Comparison of ENCODE assay signal across 8 cellular contexts in genomic region chr6:158849899-158850806, GRCh38. TPM values are rescaled to one million over a fixed set of nuclear protein-coding genes. Genes with fewer than 3 reads are reported as not detected.
DNase-seq lines count a peak whose midpoint lies in the region; ATAC-seq and TF ChIP-seq lines count a peak whose summit lies in the region.

No MANE protein-coding gene starts in this region.

- no peak for TF ChIP-seq CTCF in natural killer cell (IDR thresholded peaks at IDR 0.05)

- H3K27me3 Mint-ChIP-seq in natural killer cell (ENCODE audit: low read depth in 2 of 2) = no peaks in the 10 kb centered on the region

- H3K36me3 ChIP-seq in effector memory CD4-positive, alpha-beta T cell (ENCODE audit: control insufficient read depth, insufficient read depth, low read length) = no peaks in the 10 kb centered on the region

- H3K27ac ChIP-seq in effector memory CD4-positive, alpha-beta T cell (ENCODE audit: insufficient read depth, low read length, poor library complexity, severe bottlenecking) = peak overlapping the region; percentile 94

- ATAC-seq in activated CD4-positive, CD25-positive, alpha-beta regulatory T cell treated with anti-CD3 and anti-CD28 coated beads, Interleukin-2, amount 50 U/mL, for 24 hours = peak; percentile 80 to 87
- peak; percentile 57 to 82 (median 76) for ATAC-seq in natural killer cell

- DNase-seq in DMS153 treated with DMSO at 0.1 percent for 48 hours (lab: John Stamatoyannopoulos, UW; ENCODE audit: unreplicated experiment) (peak; percentile 80), NCI-H1436 (lab: John Stamatoyannopoulos, UW) (peak; percentile 64), natural killer cell (peak; percentile 46), GM19240 (ENCODE audit: insufficient read length, low spot score) (no peak), GDM1 (lab: John Stamatoyannopoulos, UW) (no peak), SK-N-DZ (ENCODE audit: low spot score) (no peak)
- DNase-seq in effector memory CD4-positive, alpha-beta T cell = peak; percentile 41 to 56 (median 51)

- H3K27me3 ChIP-seq in effector memory CD4-positive, alpha-beta T cell (replicated peaks; ENCODE audit: control insufficient read depth, insufficient read depth, low read length, poor library complexity, severe bottlenecking) = no peaks in the 10 kb centered on the region

- H3K36me3 Mint-ChIP-seq in natural killer cell = no peaks in the 10 kb centered on the region

- H3K4me1 Mint-ChIP-seq in natural killer cell = peaks cover 28 to 34% of the 10 kb centered on the region in 2 donors

- H3K4me3 ChIP-seq in effector memory CD4-positive, alpha-beta T cell (ENCODE audit: insufficient read depth, low read depth, low read length, poor library complexity, severe bottlenecking) = no peak overlapping the region

- peaks cover 54% of the 10 kb centered on the region for H3K4me1 ChIP-seq in effector memory CD4-positive, alpha-beta T cell (ENCODE audit: control insufficient read depth, insufficient read depth, low read length, poor library complexity, severe bottlenecking)

- no peaks in the 10 kb centered on the region for H3K9me3 ChIP-seq in effector memory CD4-positive, alpha-beta T cell (ENCODE audit: control insufficient read depth, low read length)

- peak overlapping the region; percentile 85 for H3K4me3 Mint-ChIP-seq in natural killer cell

- H3K27ac Mint-ChIP-seq in natural killer cell = no peak overlapping the region

- intact Hi-C loops in natural killer cell (cut with micrococcal nuclease) = loop anchor here (1.0 to 5.0 kb wide), 7 partner anchors 19 to 683 kb away; partner anchors contain the start of genes GTF2H5, SERAC1 and SYTL3

- H3K9me3 Mint-ChIP-seq in natural killer cell = no peaks in the 10 kb centered on the region

RNA-seq across cellular contexts. Expression of gene EZR, which starts 31.0 kb away (rescaled TPM):
- 100 to 1,000 TPM; 119 to 157 (median 133) TPM for total RNA-seq in natural killer cell
- 46.2 and 51.6 TPM in 2 replicates for polyA plus RNA-seq in SK-N-DZ (2014; cell fraction: cytosol; rRNA removed)
- 31.1 and 33.2 TPM in 2 replicates for polyA plus RNA-seq in SK-N-DZ (2014; cell fraction: nucleus; rRNA removed)

Comparison
In these comparisons a context has a peak if more than half of its experiments do, and no peak if none do; other contexts are left out.
1. DNase-seq: peak in DMS153 treated with DMSO at 0.1 percent for 48 hours (single experiment), NCI-H1436 (single experiment), effector memory CD4-positive, alpha-beta T cell (3 of 3) and natural killer cell (single experiment); none in GM19240 (single experiment), GDM1 (single experiment) and SK-N-DZ (single experiment).